In genomic region chr16:15644962-15645465, GRCh38 we compare ENCODE assay signal across 1 cellular context.
TF ChIP-seq lines count a peak whose summit lies in the region.
"Not testable (repeated sequence)": the region's sequence is repeated elsewhere in the genome, so short reads cannot be mapped to it uniquely, and the experiment has no call there.

No MANE protein-coding gene starts in this region.

TF ChIP-seq in K562, 482 proteins besides CTCF, POLR2A, EP300 and RAD21:
- TF ChIP-seq HMBOX1 (IDR thresholded peaks at IDR 0.05) (peak; percentile 79), BCOR (IDR thresholded peaks at IDR 0.05) (peak; percentile 53; the same call in 1 of the 2 replicates), SP1 (CRISPR knock-in tag; IDR thresholded peaks at IDR 0.05) (0 out of 2 replicates have a peak, but pooled peaks have one; percentile 18), ARID3A (IDR thresholded peaks at IDR 0.05; ENCODE audit: borderline replicate concordance, low read depth, low read length) (peak; percentile 19; the same call in 1 of the 2 replicates), SMARCA4 (IDR thresholded peaks at IDR 0.05) (0 out of 2 replicates have a peak, but pooled peaks have one; percentile 42), JUN (IDR thresholded peaks at IDR 0.05; ENCODE audit: borderline replicate concordance, low read depth, low read length) (peak; percentile 72), HDGF (IDR thresholded peaks at IDR 0.05) (0 out of 2 replicates have a peak, but pooled peaks have one; percentile 56), JUND (IDR thresholded peaks at IDR 0.05; ENCODE audit: borderline replicate concordance, low read depth, low read length) (peak; percentile 90), JUND (tag; IDR thresholded peaks at IDR 0.05; ENCODE audit: borderline replicate concordance, low read depth, low read length) (peak; percentile 83; the same call in 1 of the 3 replicates), RBM25 (IDR thresholded peaks at IDR 0.05; ENCODE audit: low read depth, low read length, severe bottlenecking) (peak; percentile 33), KDM1A (IDR thresholded peaks at IDR 0.05) (peak; percentile 62 to 74), ATF3 (IDR thresholded peaks at IDR 0.05) (peak; percentile 85), CEBPG (tag; conservative IDR thresholded peaks at IDR 0.05 in 1 of 2, IDR thresholded peaks at IDR 0.05 in 1 of 2) (peak in 1 of 2 experiments; percentile 45; a peak in 1 of 4 replicates), FOS (IDR thresholded peaks at IDR 0.05; ENCODE audit: extremely low read depth, insufficient read length) (peak; percentile 10), CEBPB (tag; IDR thresholded peaks at IDR 0.05) (peak; percentile 76), NBN (IDR thresholded peaks at IDR 0.05; ENCODE audit: low read depth) (0 out of 2 replicates have a peak, but pooled peaks have one; percentile 15), FOSL1 (tag; conservative IDR thresholded peaks at IDR 0.05) (peak; percentile 78), RCOR1 (IDR thresholded peaks at IDR 0.05; ENCODE audit: borderline replicate concordance in 1 of 2, low read depth in 2 of 2, low read length in 2 of 2) (peak; percentile 39 to 66; a peak in 1 of 4 replicates)
- TF ChIP-seq JUN (CRISPR knock-in tag; IDR thresholded peaks at IDR 0.05; ENCODE audit: borderline replicate concordance); ATF3 (CRISPR knock-in tag; conservative IDR thresholded peaks at IDR 0.05); CEBPG (CRISPR knock-in tag; IDR thresholded peaks at IDR 0.05): not testable (repeated sequence)
